1 cellular context compared by ENCODE assay signal in the genomic region with DNA sequence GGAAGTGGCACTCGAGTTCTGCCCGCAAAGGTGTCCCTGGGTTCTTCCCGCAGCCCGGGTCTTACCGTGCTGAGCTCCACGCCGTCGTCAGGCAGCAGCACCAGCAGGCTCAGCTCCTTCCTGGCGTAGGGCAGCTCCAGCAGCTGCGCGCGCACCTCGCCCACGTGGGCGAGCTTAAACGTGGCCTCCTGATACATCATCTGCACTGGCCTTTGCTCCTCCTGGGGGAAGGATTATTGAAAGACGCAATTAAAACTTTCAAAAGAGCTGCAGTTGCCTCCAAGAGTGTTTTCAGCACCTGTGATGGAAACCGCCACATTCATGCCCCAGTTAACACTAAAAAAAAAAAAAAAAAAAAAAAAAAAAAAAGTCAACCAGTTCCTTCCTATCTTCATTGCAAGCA.
TF ChIP-seq lines count a peak whose summit lies in the region.

No MANE protein-coding gene starts in this region.

TF ChIP-seq in K562, 482 proteins besides CTCF, POLR2A, EP300 and RAD21:
- TF ChIP-seq SNIP1 (IDR thresholded peaks at IDR 0.05; ENCODE audit: low read depth) (no peak), THAP12 (CRISPR knock-in tag; IDR thresholded peaks at IDR 0.05) (0 out of 2 replicates have a peak, but pooled peaks have one; percentile 22), NRF1 (conservative IDR thresholded peaks at IDR 0.05 in 1 of 2, IDR thresholded peaks at IDR 0.05 in 1 of 2) (no peak), KLF10 (CRISPR knock-in tag; IDR thresholded peaks at IDR 0.05) (no peak), PHF20 (IDR thresholded peaks at IDR 0.05; ENCODE audit: partially characterized antibody) (no peak), RBFOX2 (IDR thresholded peaks at IDR 0.05; ENCODE audit: low read depth, low read length) (peak; percentile 44), WHSC1 (IDR thresholded peaks at IDR 0.05; ENCODE audit: low read length) (peak; percentile 10), SNAPC5 (CRISPR knock-in tag; IDR thresholded peaks at IDR 0.05) (no peak)
